In the genomic region with DNA sequence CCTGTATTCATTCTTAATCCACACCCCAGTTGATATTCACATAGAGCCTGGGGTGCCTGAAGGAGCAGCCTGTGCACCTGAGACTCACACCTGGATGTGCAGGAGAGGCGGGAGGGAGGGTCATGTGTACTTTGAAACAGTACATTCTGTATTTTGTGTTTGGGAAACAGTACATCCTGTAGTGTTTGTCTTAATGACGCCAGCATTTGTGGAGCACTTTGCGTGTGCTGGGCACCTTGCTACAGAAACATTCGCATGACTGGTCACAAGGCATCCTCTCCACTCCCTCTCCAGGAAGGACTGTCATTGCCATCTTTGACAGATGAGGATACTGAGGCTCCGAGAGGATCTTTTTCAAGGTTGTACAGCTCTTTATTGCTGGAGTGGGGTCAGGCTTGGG, we compare ENCODE assay signal across 2 cellular contexts.
TF ChIP-seq lines count a peak whose summit lies in the region.

No MANE protein-coding gene starts in this region.

TF ChIP-seq in HepG2, 621 proteins besides CTCF, POLR2A, EP300 and RAD21 (continued from another document):
- no peak for TF ChIP-seq CC2D1A (CRISPR knock-in tag; IDR thresholded peaks at IDR 0.05)
- TF ChIP-seq, protein P1, sequence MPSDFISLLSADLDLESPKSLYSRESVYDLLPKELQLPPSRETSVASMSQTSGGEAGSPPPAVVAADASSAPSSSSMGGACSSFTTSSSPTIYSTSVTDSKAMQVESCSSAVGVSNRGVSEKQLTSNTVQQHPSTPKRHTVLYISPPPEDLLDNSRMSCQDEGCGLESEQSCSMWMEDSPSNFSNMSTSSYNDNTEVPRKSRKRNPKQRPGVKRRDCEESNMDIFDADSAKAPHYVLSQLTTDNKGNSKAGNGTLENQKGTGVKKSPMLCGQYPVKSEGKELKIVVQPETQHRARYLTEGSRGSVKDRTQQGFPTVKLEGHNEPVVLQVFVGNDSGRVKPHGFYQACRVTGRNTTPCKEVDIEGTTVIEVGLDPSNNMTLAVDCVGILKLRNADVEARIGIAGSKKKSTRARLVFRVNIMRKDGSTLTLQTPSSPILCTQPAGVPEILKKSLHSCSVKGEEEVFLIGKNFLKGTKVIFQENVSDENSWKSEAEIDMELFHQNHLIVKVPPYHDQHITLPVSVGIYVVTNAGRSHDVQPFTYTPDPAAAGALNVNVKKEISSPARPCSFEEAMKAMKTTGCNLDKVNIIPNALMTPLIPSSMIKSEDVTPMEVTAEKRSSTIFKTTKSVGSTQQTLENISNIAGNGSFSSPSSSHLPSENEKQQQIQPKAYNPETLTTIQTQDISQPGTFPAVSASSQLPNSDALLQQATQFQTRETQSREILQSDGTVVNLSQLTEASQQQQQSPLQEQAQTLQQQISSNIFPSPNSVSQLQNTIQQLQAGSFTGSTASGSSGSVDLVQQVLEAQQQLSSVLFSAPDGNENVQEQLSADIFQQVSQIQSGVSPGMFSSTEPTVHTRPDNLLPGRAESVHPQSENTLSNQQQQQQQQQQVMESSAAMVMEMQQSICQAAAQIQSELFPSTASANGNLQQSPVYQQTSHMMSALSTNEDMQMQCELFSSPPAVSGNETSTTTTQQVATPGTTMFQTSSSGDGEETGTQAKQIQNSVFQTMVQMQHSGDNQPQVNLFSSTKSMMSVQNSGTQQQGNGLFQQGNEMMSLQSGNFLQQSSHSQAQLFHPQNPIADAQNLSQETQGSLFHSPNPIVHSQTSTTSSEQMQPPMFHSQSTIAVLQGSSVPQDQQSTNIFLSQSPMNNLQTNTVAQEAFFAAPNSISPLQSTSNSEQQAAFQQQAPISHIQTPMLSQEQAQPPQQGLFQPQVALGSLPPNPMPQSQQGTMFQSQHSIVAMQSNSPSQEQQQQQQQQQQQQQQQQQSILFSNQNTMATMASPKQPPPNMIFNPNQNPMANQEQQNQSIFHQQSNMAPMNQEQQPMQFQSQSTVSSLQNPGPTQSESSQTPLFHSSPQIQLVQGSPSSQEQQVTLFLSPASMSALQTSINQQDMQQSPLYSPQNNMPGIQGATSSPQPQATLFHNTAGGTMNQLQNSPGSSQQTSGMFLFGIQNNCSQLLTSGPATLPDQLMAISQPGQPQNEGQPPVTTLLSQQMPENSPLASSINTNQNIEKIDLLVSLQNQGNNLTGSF (CRISPR knock-in tag; IDR thresholded peaks at IDR 0.05) = no peak
- TF ChIP-seq HOXA7 (CRISPR knock-in tag; IDR thresholded peaks at IDR 0.05) = no peak
- no peak for TF ChIP-seq RARG (CRISPR knock-in tag; IDR thresholded peaks at IDR 0.05; ENCODE audit: low read depth)
- TF ChIP-seq JUND (CRISPR knock-in tag; IDR thresholded peaks at IDR 0.05) = no peak
- no peak for TF ChIP-seq RFXAP (CRISPR knock-in tag; IDR thresholded peaks at IDR 0.05; ENCODE audit: borderline replicate concordance)
- TF ChIP-seq, protein P2, sequence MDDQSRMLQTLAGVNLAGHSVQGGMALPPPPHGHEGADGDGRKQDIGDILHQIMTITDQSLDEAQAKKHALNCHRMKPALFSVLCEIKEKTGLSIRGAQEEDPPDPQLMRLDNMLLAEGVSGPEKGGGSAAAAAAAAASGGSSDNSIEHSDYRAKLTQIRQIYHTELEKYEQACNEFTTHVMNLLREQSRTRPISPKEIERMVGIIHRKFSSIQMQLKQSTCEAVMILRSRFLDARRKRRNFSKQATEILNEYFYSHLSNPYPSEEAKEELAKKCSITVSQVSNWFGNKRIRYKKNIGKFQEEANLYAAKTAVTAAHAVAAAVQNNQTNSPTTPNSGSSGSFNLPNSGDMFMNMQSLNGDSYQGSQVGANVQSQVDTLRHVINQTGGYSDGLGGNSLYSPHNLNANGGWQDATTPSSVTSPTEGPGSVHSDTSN (CRISPR knock-in tag; IDR thresholded peaks at IDR 0.05; ENCODE audit: borderline replicate concordance) = no peak
- TF ChIP-seq, protein P3, sequence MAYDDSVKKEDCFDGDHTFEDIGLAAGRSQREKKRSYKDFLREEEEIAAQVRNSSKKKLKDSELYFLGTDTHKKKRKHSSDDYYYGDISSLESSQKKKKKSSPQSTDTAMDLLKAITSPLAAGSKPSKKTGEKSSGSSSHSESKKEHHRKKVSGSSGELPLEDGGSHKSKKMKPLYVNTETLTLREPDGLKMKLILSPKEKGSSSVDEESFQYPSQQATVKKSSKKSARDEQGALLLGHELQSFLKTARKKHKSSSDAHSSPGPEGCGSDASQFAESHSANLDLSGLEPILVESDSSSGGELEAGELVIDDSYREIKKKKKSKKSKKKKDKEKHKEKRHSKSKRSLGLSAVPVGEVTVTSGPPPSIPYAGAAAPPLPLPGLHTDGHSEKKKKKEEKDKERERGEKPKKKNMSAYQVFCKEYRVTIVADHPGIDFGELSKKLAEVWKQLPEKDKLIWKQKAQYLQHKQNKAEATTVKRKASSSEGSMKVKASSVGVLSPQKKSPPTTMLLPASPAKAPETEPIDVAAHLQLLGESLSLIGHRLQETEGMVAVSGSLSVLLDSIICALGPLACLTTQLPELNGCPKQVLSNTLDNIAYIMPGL (CRISPR knock-in tag; IDR thresholded peaks at IDR 0.05; ENCODE audit: borderline replicate concordance in 1 of 2, low read depth in 1 of 2) = no peak
TF ChIP-seq in HepG2: peak in this region for 0.

TF ChIP-seq in SK-N-SH treated with all-trans-retinoic acid at 6 μM for 48 hours, 23 proteins besides CTCF, POLR2A, EP300 and RAD21 (continued from another document):
- TF ChIP-seq BACH2 (CRISPR knock-in tag; IDR thresholded peaks at IDR 0.05; ENCODE audit: borderline replicate concordance) = no peak
